Comparison of ENCODE assay signal across 10 cellular contexts in the genomic region with DNA sequence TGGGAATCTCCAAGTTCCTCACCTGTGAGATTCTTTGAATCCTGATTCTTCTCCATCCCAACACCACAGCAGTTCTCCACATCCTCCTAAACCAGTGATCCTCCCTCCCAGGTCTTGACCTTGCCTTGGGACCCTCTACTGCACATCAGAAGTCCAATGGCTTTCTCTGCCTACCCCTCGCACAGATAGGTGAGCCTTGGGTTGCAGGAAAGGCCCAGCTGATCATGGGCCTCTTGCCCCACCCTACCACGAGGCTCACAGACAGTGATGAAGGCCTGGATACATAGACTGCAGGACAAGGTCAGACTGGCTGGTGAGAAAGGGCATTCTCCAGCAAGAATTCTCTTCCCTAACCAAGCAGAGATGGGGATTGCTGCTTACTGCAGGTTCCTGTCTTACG. TPM values are rescaled to one million over a fixed set of nuclear protein-coding genes. Genes with fewer than 3 reads are reported as not detected.
A peak's percentile ranks its signal among the peaks of the same experiment; 100 is the strongest.
DNase-seq lines count a peak whose midpoint lies in the region; ATAC-seq and TF ChIP-seq lines count a peak whose summit lies in the region.
"Had no signal": no experiment of that assay in that cellular context is flagged by ENCODE, and none has a peak within 500 bp of the region (broad histone marks: within the 10 kb centered on the region; RNA-seq: fewer than 3 reads in every experiment).

No MANE protein-coding gene starts in this region.

- no peak overlapping the region for H4K91ac ChIP-seq in mesenchymal stem cell (ENCODE audit: low read length)

- H3K23ac ChIP-seq in mesenchymal stem cell (ENCODE audit: low read length in 2 of 2), result peak overlapping the region in 1 of 2 experiments; percentile 20

- H3K18ac ChIP-seq in mesenchymal stem cell (ENCODE audit: low read depth in 1 of 2, low read length in 2 of 2), result peak overlapping the region in 1 of 2 experiments; percentile 6

- H3K9ac ChIP-seq in HUES48 (ENCODE audit: low read depth, low read length) (no peak overlapping the region), mesenchymal stem cell (ENCODE audit: low read length) (peak overlapping the region; percentile 85)

- intact Hi-C loops in stomach (cut with DNase I; ENCODE audit: low total_unique reads), result no loop called here

- in situ Hi-C loops in GM13976 (cut with MboI; ENCODE audit: low sequenced_read_pairs, unreplicated experiment), result no loop called here

- H3K36me3 ChIP-seq in HUES48 (ENCODE audit: control insufficient read depth, insufficient read depth, low read length), result peaks cover 16% of the 10 kb centered on the region; the same call in 1 of the 2 replicates
- H3K36me3 ChIP-seq in mesenchymal stem cell (ENCODE audit: control insufficient read depth in 1 of 2, insufficient read depth in 2 of 2, low read depth in 1 of 2, low read length in 2 of 2), result peaks cover 10 to 27% of the 10 kb centered on the region in 2 experiments
- H3K36me3 ChIP-seq in stomach, result peaks cover 0 to 8% (median 6%) of the 10 kb centered on the region in 4 donors

- peak overlapping the region; percentile 67; the same call in 1 of the 2 replicates for H3K4me3 ChIP-seq in HUES48 (ENCODE audit: low read depth, low read length)
- peak overlapping the region in 1 of 2 experiments; percentile 78 for H3K4me3 ChIP-seq in mesenchymal stem cell (ENCODE audit: insufficient read depth in 1 of 2, low read depth in 1 of 2, low read length in 2 of 2)
- peak overlapping the region in 2 of 4 donors; percentile 48 to 49 for H3K4me3 ChIP-seq in stomach

- H2AK5ac ChIP-seq in mesenchymal stem cell (ENCODE audit: low read length, severe bottlenecking), result peak overlapping the region; percentile 8

- TF ChIP-seq EP300 in stomach (IDR thresholded peaks at IDR 0.05), result no peak

- peak overlapping the region; percentile 82 for H4K8ac ChIP-seq in mesenchymal stem cell (ENCODE audit: low read length)

- H3K4ac ChIP-seq in mesenchymal stem cell (ENCODE audit: low read depth in 1 of 2, low read length in 2 of 2), result peak overlapping the region in 1 of 2 experiments; percentile 7

- DNase-seq in cerebellum (ENCODE audit: low spot score), result peak; percentile 22
- no peak for DNase-seq in mesenchymal stem cell
- peak; percentile 24 for DNase-seq in stomach
- no peak for DNase-seq in SW 1271 (lab: John Stamatoyannopoulos, UW)
- no peak for DNase-seq in 8988T
- no peak for DNase-seq in GM13976 (ENCODE audit: low spot score)

- H3K27me3 ChIP-seq in HUES48 (ENCODE audit: control insufficient read depth, insufficient read depth, low read length) (peaks cover 3% of the 10 kb centered on the region; the same call in 1 of the 2 replicates), mesenchymal stem cell (ENCODE audit: control insufficient read depth in 1 of 2, insufficient read depth in 1 of 2, low read length in 2 of 2) (no peaks in the 10 kb centered on the region), stomach (no peaks in the 10 kb centered on the region)

- H2BK12ac ChIP-seq in mesenchymal stem cell (ENCODE audit: low read length in 2 of 2), result peak overlapping the region in 1 of 2 experiments; percentile 23

- H3K9me3 ChIP-seq in HUES48 (ENCODE audit: control insufficient read depth, insufficient read depth, low read length) (no peaks in the 10 kb centered on the region), mesenchymal stem cell (ENCODE audit: control insufficient read depth, low read length) (no peaks in the 10 kb centered on the region), stomach (no peaks in the 10 kb centered on the region)

- TF ChIP-seq POLR2A in stomach (IDR thresholded peaks at IDR 0.05), result no peak

- H3K27ac ChIP-seq in HUES48 (ENCODE audit: low read depth, low read length) (no peak overlapping the region), mesenchymal stem cell (ENCODE audit: low read length, poor library complexity, severe bottlenecking) (no peak overlapping the region), stomach (peak overlapping the region in 4 of 5 donors; percentile 74 to 86 (median 80))
- H3K27ac ChIP-seq: epithelial cell of prostate had no signal

- H3K4me1 ChIP-seq in HUES48 (ENCODE audit: control insufficient read depth, insufficient read depth, low read length) (peaks cover 36% of the 10 kb centered on the region), mesenchymal stem cell (ENCODE audit: control insufficient read depth, insufficient read depth, low read depth, low read length) (peaks cover 30% of the 10 kb centered on the region), stomach (peaks cover 19 to 60% (median 39%) of the 10 kb centered on the region in 4 donors)

- no peak overlapping the region for H2BK120ac ChIP-seq in mesenchymal stem cell (ENCODE audit: low read depth, low read length)

- 96% methylated on average over 3 of the region's 3 CpGs for WGBS in mesenchymal stem cell
- 64 to 78% (median 73%) methylated on average over 3 of the region's 3 CpGs for WGBS in stomach, 5 donors

- no peak overlapping the region for H3K4me2 ChIP-seq in mesenchymal stem cell (ENCODE audit: low read length, poor library complexity, severe bottlenecking)

- no peak overlapping the region for H2BK5ac ChIP-seq in mesenchymal stem cell (ENCODE audit: low read depth, low read length, poor library complexity, severe bottlenecking)

- H3K14ac ChIP-seq in mesenchymal stem cell (ENCODE audit: low read length in 2 of 2), result peak overlapping the region in 1 of 2 experiments; percentile 53

- no peaks in the 10 kb centered on the region for H3K79me1 ChIP-seq in mesenchymal stem cell (replicated peaks; ENCODE audit: low read length, poor library complexity, severe bottlenecking)

- H2BK15ac ChIP-seq in mesenchymal stem cell (ENCODE audit: low read depth, poor library complexity, severe bottlenecking), result no peak overlapping the region

- ATAC-seq in GM18909 (IDR thresholded peaks at IDR 0.05; ENCODE audit: poor library complexity, unreplicated experiment), result no peak

- TF ChIP-seq CTCF in stomach (IDR thresholded peaks at IDR 0.05) (no peak), GM13976 (IDR thresholded peaks at IDR 0.05; ENCODE audit: borderline replicate concordance, control extremely low read depth, extremely low read depth, insufficient read depth, missing control alignments) (no peak)

- no peak overlapping the region for H2AFZ ChIP-seq in mesenchymal stem cell (ENCODE audit: low read depth, low read length)

RNA-seq across cellular contexts. Expression of gene FABP3, which starts 0.8 kb away (rescaled TPM):
- total RNA-seq in cerebellum (17.9 TPM), stomach (10 to 100 TPM in 3 of 5 donors, 1 to 10 TPM in 1, not detected in 1; 7.6 to 60.3 (median 15.6) TPM)
- polyA plus RNA-seq in mesenchymal stem cell (2013, experiment 1 of 2), result 101 TPM
- polyA plus RNA-seq in mesenchymal stem cell (2013, experiment 2 of 2), result 104 TPM
- polyA plus RNA-seq in stomach, result 10 to 100 TPM; 43.0 to 73.5 (median 64.4) TPM
- total RNA-seq: activated CD8-positive, alpha-beta memory T cell treated with anti-CD3 and anti-CD28 coated beads for 36 hours had no signal

RNA-seq across cellular contexts. Expression of gene SERINC2, which starts 41.0 kb away (rescaled TPM):
- 2.8 TPM for total RNA-seq in cerebellum
- 39.9 TPM for polyA plus RNA-seq in mesenchymal stem cell (2013, experiment 1 of 2)
- 39.4 TPM for polyA plus RNA-seq in mesenchymal stem cell (2013, experiment 2 of 2)
- 100 to 1,000 TPM in 1 of 5 donors, 10 to 100 TPM in 4; 12.3 to 114 (median 92.0) TPM for total RNA-seq in stomach
- 10 to 100 TPM; 50.9 to 76.3 (median 55.6) TPM for polyA plus RNA-seq in stomach

Comparison
In these comparisons a context has a peak if more than half of its experiments do, and no peak if none do; other contexts are left out.
1. H3K27ac ChIP-seq: peak in stomach (4 of 5); none in HUES48 (single experiment) and mesenchymal stem cell (single experiment).
2. DNase-seq: peak in cerebellum (single experiment) and stomach (single experiment); none in mesenchymal stem cell (single experiment), SW 1271 (0 of 2), 8988T (single experiment) and GM13976 (single experiment).